In the genomic region with DNA sequence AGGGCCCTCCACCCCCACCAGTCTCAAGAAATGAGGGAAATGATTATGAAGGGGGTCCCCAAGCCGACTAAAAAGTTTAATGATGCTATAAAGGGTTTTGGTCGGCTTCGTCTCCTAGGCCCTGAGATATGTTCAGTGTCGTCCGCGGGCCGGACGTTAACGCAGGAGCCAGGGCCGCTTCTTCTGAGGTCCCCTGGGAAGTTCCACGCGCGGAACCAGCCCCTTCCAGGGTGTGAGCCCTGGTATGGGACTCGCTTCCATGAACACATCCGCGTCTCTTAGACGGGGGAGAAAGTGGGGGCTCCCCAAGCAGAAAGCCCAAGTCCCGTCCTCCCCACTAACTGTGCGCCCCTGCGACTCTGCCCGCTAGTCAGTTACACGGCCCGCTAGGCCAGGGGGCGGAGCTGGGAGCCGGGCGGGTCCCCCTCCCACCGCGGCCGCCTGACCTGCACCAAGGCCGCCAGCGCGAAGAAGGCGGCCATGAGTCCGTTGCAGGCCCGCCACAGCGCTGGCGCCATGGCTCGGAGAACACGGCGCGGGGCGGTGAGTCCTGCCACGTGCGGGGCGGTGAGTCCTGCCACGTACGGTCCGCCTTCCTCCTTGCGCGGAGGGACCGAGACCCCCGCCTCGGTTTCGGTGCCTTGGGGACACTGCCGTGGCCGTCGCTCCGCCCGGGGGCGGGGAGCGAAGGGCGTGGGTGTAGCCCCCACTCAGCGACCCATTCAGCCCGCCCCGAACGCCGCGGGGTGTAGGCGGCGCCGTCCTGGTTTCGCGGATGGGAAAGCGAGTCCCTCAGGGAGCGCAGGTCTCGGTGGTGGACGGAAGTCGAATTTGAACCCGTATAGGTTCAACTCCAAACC, we compare ENCODE assay signal across 8 cellular contexts. TPM values are rescaled to one million over a fixed set of nuclear protein-coding genes. Genes with fewer than 3 reads are reported as not detected.
A peak's percentile ranks its signal among the peaks of the same experiment; 100 is the strongest.
DNase-seq lines count a peak whose midpoint lies in the region; ATAC-seq and TF ChIP-seq lines count a peak whose summit lies in the region.

A gene (minus strand): TSS at position 690 of the 860 bp plus-strand sequence. CDS start 172 bp downstream, at position 518.

- no peaks in the 10 kb centered on the region for H3K9me3 Mint-ChIP-seq in activated naive CD4-positive, alpha-beta T cell treated with anti-CD3 and anti-CD28 coated beads, Interleukin-2, amount 50 U/mL, for 72 hours

- H3K27ac ChIP-seq in neutrophil (no peak within 1 kb of the TSS), tibial artery (peak within 1 kb of the TSS; percentile 88 to 95)

- H3K27me3 ChIP-seq in HAP-1 (ENCODE audit: low read depth), result no peaks in the 10 kb centered on the region
- H3K27me3 ChIP-seq in neutrophil, result peaks cover 15% of the 10 kb centered on the region
- no peaks in the 10 kb centered on the region for H3K27me3 ChIP-seq in tibial artery

- peak; percentile 34 for DNase-seq in GM04503 (ENCODE audit: low read depth)
- DNase-seq in HAP-1 (ENCODE audit: low spot score in 2 of 2), result peak; percentile 73 to 86
- peak; percentile 16 for DNase-seq in NOMO-1 treated with dmso at 0.1 percent for 144 hours (lab: John Stamatoyannopoulos, UW; ENCODE audit: unreplicated experiment)
- peak; percentile 48 to 62 for DNase-seq in activated naive CD4-positive, alpha-beta T cell treated with anti-CD3 and anti-CD28 coated beads, Interleukin-2, amount 50 U/mL, for 72 hours (ENCODE audit: low spot score in 2 of 2)
- DNase-seq in globus pallidus (ENCODE audit: low spot score), result peak; percentile 61
- DNase-seq in tibial artery, result peak; percentile 84 to 91
- no peak for DNase-seq in NCI-H774 (lab: John Stamatoyannopoulos, UW)

- TF ChIP-seq CTCF in neutrophil (IDR thresholded peaks at IDR 0.05), result no peak
- TF ChIP-seq CTCF in tibial artery (IDR thresholded peaks at IDR 0.05), result no peak

- H3K4me3 ChIP-seq in HAP-1 (peak within 1 kb of the TSS; percentile 57), neutrophil (ENCODE audit: low read depth in 1 of 2, low read length in 1 of 2) (peak within 1 kb of the TSS; percentile 56 to 68), tibial artery (peak within 1 kb of the TSS; percentile 68 to 73)

- in situ Hi-C loops in HAP-1 (cut with MboI; ENCODE audit: low sequenced_read_pairs), result loop anchor here (10.0 to 25.0 kb wide), 2 partner anchors 115 to 1258 kb away; a partner anchor contains a TSS

- H3K36me3 ChIP-seq in HAP-1 (replicated peaks), result no peaks in the 10 kb centered on the region
- H3K36me3 ChIP-seq in neutrophil, result no peaks in the 10 kb centered on the region
- H3K36me3 ChIP-seq in tibial artery, result peaks cover 6 to 25% (median 11%) of the 10 kb centered on the region in 3 donors

- intact Hi-C loops in tibial artery (cut with DNase I; ENCODE audit: low total_unique reads), result no loop called here

- peak within 1 kb of the TSS; percentile 78 to 89 for H3K27ac Mint-ChIP-seq in activated naive CD4-positive, alpha-beta T cell treated with anti-CD3 and anti-CD28 coated beads, Interleukin-2, amount 50 U/mL, for 72 hours

- H3K4me1 ChIP-seq in HAP-1 (peaks cover 6% of the 10 kb centered on the region), neutrophil (ENCODE audit: control insufficient read depth in 1 of 2, insufficient read depth in 1 of 2, low read depth in 1 of 2, low read length in 1 of 2) (peaks cover 13 to 16% of the 10 kb centered on the region in 2 experiments), tibial artery (peaks cover 0 to 15% (median 6%) of the 10 kb centered on the region in 4 donors)

- H3K9me3 ChIP-seq in HAP-1, result no peaks in the 10 kb centered on the region
- H3K9me3 ChIP-seq in neutrophil, result no peaks in the 10 kb centered on the region
- no peaks in the 10 kb centered on the region for H3K9me3 ChIP-seq in tibial artery

- peaks cover 5 to 7% of the 10 kb centered on the region in 2 donors for H3K36me3 Mint-ChIP-seq in activated naive CD4-positive, alpha-beta T cell treated with anti-CD3 and anti-CD28 coated beads, Interleukin-2, amount 50 U/mL, for 72 hours

- peak; percentile 78 to 79 for ATAC-seq in activated naive CD4-positive, alpha-beta T cell treated with anti-CD3 and anti-CD28 coated beads, Interleukin-2, amount 50 U/mL, for 72 hours

RNA-seq across cellular contexts. Expression of the gene that starts here (rescaled TPM):
- 1 to 10 TPM in 1 of 2 donors, under 1 TPM in 1; 0.09 to 1.7 TPM for total RNA-seq in activated naive CD4-positive, alpha-beta T cell treated with anti-CD3 and anti-CD28 coated beads, Interleukin-2, amount 50 U/mL, for 72 hours
